In genomic region chr4:145535202-145535601, GRCh38 we compare ENCODE assay signal across 2 cellular contexts.
TF ChIP-seq lines count a peak whose summit lies in the region.

No MANE protein-coding gene starts in this region.

TF ChIP-seq in A549, 52 proteins besides CTCF, POLR2A, EP300 and RAD21:
- TF ChIP-seq CHD4 (IDR thresholded peaks at IDR 0.05; ENCODE audit: borderline replicate concordance) (no peak), NFE2L2 (conservative IDR thresholded peaks at IDR 0.05; ENCODE audit: low read length) (peak; percentile 32; the same call in 1 of the 2 replicates), MAFK (IDR thresholded peaks at IDR 0.05; ENCODE audit: partially characterized antibody) (peak; percentile 15)

TF ChIP-seq in K562, 482 proteins besides CTCF, POLR2A, EP300 and RAD21:
- TF ChIP-seq CEBPB (tag; IDR thresholded peaks at IDR 0.05) (peak; percentile 83), ZNF224 (CRISPR knock-in tag; IDR thresholded peaks at IDR 0.05) (no peak), POLR2B (IDR thresholded peaks at IDR 0.05; ENCODE audit: low read depth, partially characterized antibody) (no peak), ZNF778 (CRISPR knock-in tag; IDR thresholded peaks at IDR 0.05) (no peak), CEBPG (CRISPR knock-in tag; IDR thresholded peaks at IDR 0.05) (no peak), CEBPG (tag; conservative IDR thresholded peaks at IDR 0.05 in 1 of 2, IDR thresholded peaks at IDR 0.05 in 1 of 2) (peak; percentile 20 to 49; a peak in 2 of 4 replicates), THRAP3 (IDR thresholded peaks at IDR 0.05; ENCODE audit: borderline replicate concordance) (no peak), SMC3 (conservative IDR thresholded peaks at IDR 0.05; ENCODE audit: insufficient read depth, low read depth, low read length) (no peak), NFE2 (IDR thresholded peaks at IDR 0.05; ENCODE audit: low read depth) (peak; percentile 35; the same call in 1 of the 2 replicates), NKRF (IDR thresholded peaks at IDR 0.05; ENCODE audit: borderline replicate concordance) (no peak)
